Comparison of ENCODE assay signal across 14 cellular contexts in genomic region chrX:47481160-47481559, GRCh38. TPM values are rescaled to one million over a fixed set of nuclear protein-coding genes. Genes with fewer than 3 reads are reported as not detected.
DNase-seq lines count a peak whose midpoint lies in the region; ATAC-seq and TF ChIP-seq lines count a peak whose summit lies in the region.
"Had no signal": no experiment of that assay in that cellular context is flagged by ENCODE, and none has a peak within 500 bp of the region (broad histone marks: within the 10 kb centered on the region; RNA-seq: fewer than 3 reads in every experiment).

No MANE protein-coding gene starts in this region.

- POLR2A ChIA-PET in activated CD4-positive, alpha-beta memory T cell treated with anti-CD3 and anti-CD28 coated beads for 36 hours (lab: Charles Lee) = no interaction called here

- CTCF ChIA-PET in activated CD4-positive, alpha-beta memory T cell treated with anti-CD3 and anti-CD28 coated beads for 36 hours (lab: Charles Lee) = interaction anchor here (1.2 kb wide), 1 partner anchor 42 kb away, joined by 4 read pairs; no protein-coding TSS in a partner anchor

- H3K27me3 Mint-ChIP-seq in activated CD4-positive, alpha-beta memory T cell treated with anti-CD3 and anti-CD28 coated beads for 36 hours = no peaks in the 10 kb centered on the region
- H3K27me3 Mint-ChIP-seq in memory B cell = no peaks in the 10 kb centered on the region

- ATAC-seq in memory B cell (ENCODE audit: low read depth) (no peak), HG03571 (IDR thresholded peaks at IDR 0.05; ENCODE audit: unreplicated experiment) (no peak), GM21723 (IDR thresholded peaks at IDR 0.05; ENCODE audit: unreplicated experiment) (no peak), HG03139 (IDR thresholded peaks at IDR 0.05; ENCODE audit: unreplicated experiment) (no peak)
- ATAC-seq: lower lobe of right lung had no signal

- H3K27ac Mint-ChIP-seq in activated CD4-positive, alpha-beta memory T cell treated with anti-CD3 and anti-CD28 coated beads for 36 hours = no peak overlapping the region
- H3K27ac Mint-ChIP-seq in memory B cell = no peak overlapping the region

- H3K9me3 Mint-ChIP-seq in activated CD4-positive, alpha-beta memory T cell treated with anti-CD3 and anti-CD28 coated beads for 36 hours = no peaks in the 10 kb centered on the region
- H3K9me3 Mint-ChIP-seq in memory B cell = no peaks in the 10 kb centered on the region

- TF ChIP-seq CTCF in GM12873 (IDR thresholded peaks at IDR 0.05; ENCODE audit: insufficient read depth, low read depth, low read length, missing control alignments) = peak; percentile 1

- H3K4me1 Mint-ChIP-seq in activated CD4-positive, alpha-beta memory T cell treated with anti-CD3 and anti-CD28 coated beads for 36 hours (ENCODE audit: low read depth) = peaks cover 34% of the 10 kb centered on the region
- H3K4me1 Mint-ChIP-seq in memory B cell = peaks cover 27% of the 10 kb centered on the region

- H3K4me3 Mint-ChIP-seq in activated CD4-positive, alpha-beta memory T cell treated with anti-CD3 and anti-CD28 coated beads for 36 hours = peak overlapping the region; percentile 86
- peak overlapping the region; percentile 25 for H3K4me3 Mint-ChIP-seq in memory B cell

- DNase-seq in DMS53 (lab: John Stamatoyannopoulos, UW) (peak; percentile 4), DMS53 treated with DMSO at 0.1 percent for 48 hours (lab: John Stamatoyannopoulos, UW; ENCODE audit: unreplicated experiment) (no peak), memory B cell (ENCODE audit: low spot score in 2 of 2) (no peak)
- DNase-seq in activated CD4-positive, alpha-beta memory T cell treated with anti-CD3 and anti-CD28 coated beads for 36 hours = no peak
- DNase-seq: DMS 273 treated with DMSO at 0.1 percent for 48 hours, lower lobe of right lung, NCI-H146, NCI-H446 treated with DMSO at 0.1 percent for 48 hours, T1000, testis had no signal

- H3K36me3 Mint-ChIP-seq in activated CD4-positive, alpha-beta memory T cell treated with anti-CD3 and anti-CD28 coated beads for 36 hours = peaks cover 1% of the 10 kb centered on the region
- no peaks in the 10 kb centered on the region for H3K36me3 Mint-ChIP-seq in memory B cell

- intact Hi-C loops in activated CD4-positive, alpha-beta memory T cell treated with anti-CD3 and anti-CD28 coated beads for 36 hours (cut with micrococcal nuclease) = loop anchor here (5.0 to 10.0 kb wide), 3 partner anchors 41 to 334 kb away; partner anchors contain the start of gene RBM10

RNA-seq across cellular contexts. Expression of gene ZNF41, which starts 1.9 kb away (rescaled TPM):
- total RNA-seq in activated CD4-positive, alpha-beta memory T cell treated with anti-CD3 and anti-CD28 coated beads for 36 hours = 1 to 10 TPM; 8.4 to 8.7 TPM
